In genomic region chr6:99588618-99589289, GRCh38 we compare ENCODE assay signal across 1 cellular context.
TF ChIP-seq lines count a peak whose summit lies in the region.

No MANE protein-coding gene starts in this region.

TF ChIP-seq in HepG2, 621 proteins besides CTCF, POLR2A, EP300 and RAD21 (continued from another document and continues in another):
- no peak for TF ChIP-seq ZBTB40 (IDR thresholded peaks at IDR 0.05)
- TF ChIP-seq ZBTB40 (CRISPR knock-in tag; IDR thresholded peaks at IDR 0.05) = peak; percentile 40; the same call in 1 of the 2 replicates
- no peak for TF ChIP-seq ZNF589 (CRISPR knock-in tag; conservative IDR thresholded peaks at IDR 0.05)
- TF ChIP-seq ZMYM4 (CRISPR knock-in tag; IDR thresholded peaks at IDR 0.05) = peak; percentile 38; the same call in 1 of the 2 replicates
- TF ChIP-seq BRCA1 (CRISPR knock-in tag; IDR thresholded peaks at IDR 0.05) = no peak
- TF ChIP-seq SOX13 (IDR thresholded peaks at IDR 0.05) = no peak
- no peak for TF ChIP-seq SOX13 (CRISPR knock-in tag; conservative IDR thresholded peaks at IDR 0.05 in 1 of 2, IDR thresholded peaks at IDR 0.05 in 1 of 2)
- peak; percentile 62 for TF ChIP-seq ZFY (CRISPR knock-in tag; IDR thresholded peaks at IDR 0.05)
- no peak for TF ChIP-seq XBP1 (CRISPR knock-in tag; IDR thresholded peaks at IDR 0.05)
- TF ChIP-seq SCMH1 (CRISPR knock-in tag; IDR thresholded peaks at IDR 0.05; ENCODE audit: borderline replicate concordance) = no peak
- TF ChIP-seq BHLHE40 (IDR thresholded peaks at IDR 0.05; ENCODE audit: low read length) = no peak
- TF ChIP-seq SRY (CRISPR knock-in tag; IDR thresholded peaks at IDR 0.05) = 0 out of 2 replicates have a peak, but pooled peaks have one; percentile 25
- TF ChIP-seq ZFP82 (CRISPR knock-in tag; IDR thresholded peaks at IDR 0.05; ENCODE audit: borderline replicate concordance) = no peak
- peak; percentile 60 for TF ChIP-seq XRCC5 (optimal IDR thresholded peaks at IDR 0.05; ENCODE audit: low read length)
- TF ChIP-seq ZNF142 (CRISPR knock-in tag; IDR thresholded peaks at IDR 0.05) = peak; percentile 65; the same call in 1 of the 2 replicates
- no peak for TF ChIP-seq AFF4 (CRISPR knock-in tag; IDR thresholded peaks at IDR 0.05)
- no peak for TF ChIP-seq ZNF747 (CRISPR knock-in tag; IDR thresholded peaks at IDR 0.05; ENCODE audit: borderline replicate concordance)
- 0 out of 2 replicates have a peak, but pooled peaks have one; percentile 24 for TF ChIP-seq ZBTB7B (CRISPR knock-in tag; IDR thresholded peaks at IDR 0.05)
- 0 out of 2 replicates have a peak, but pooled peaks have one; percentile 23 for TF ChIP-seq ZNF580 (CRISPR knock-in tag; IDR thresholded peaks at IDR 0.05; ENCODE audit: borderline replicate concordance, low read depth)
- no peak for TF ChIP-seq ZNF672 (CRISPR knock-in tag; IDR thresholded peaks at IDR 0.05)
- no peak for TF ChIP-seq KDM6A (CRISPR knock-in tag; IDR thresholded peaks at IDR 0.05; ENCODE audit: low read depth)
- peak; percentile 57; the same call in 1 of the 2 replicates for TF ChIP-seq KDM5B (CRISPR knock-in tag; IDR thresholded peaks at IDR 0.05; ENCODE audit: borderline replicate concordance)
- TF ChIP-seq ISX (CRISPR knock-in tag; conservative IDR thresholded peaks at IDR 0.05) = no peak
- 0 out of 2 replicates have a peak, but pooled peaks have one; percentile 21 for TF ChIP-seq ATF2 (CRISPR knock-in tag; IDR thresholded peaks at IDR 0.05)
- peak; percentile 45; the same call in 1 of the 2 replicates for TF ChIP-seq ZNF768 (CRISPR knock-in tag; IDR thresholded peaks at IDR 0.05)
- peak; percentile 70; the same call in 1 of the 2 replicates for TF ChIP-seq ZFP91 (CRISPR knock-in tag; IDR thresholded peaks at IDR 0.05; ENCODE audit: borderline replicate concordance)
- TF ChIP-seq ZSCAN22 (CRISPR knock-in tag; IDR thresholded peaks at IDR 0.05) = no peak
- no peak for TF ChIP-seq CBX2 (IDR thresholded peaks at IDR 0.05; ENCODE audit: low read depth, low read length)
- TF ChIP-seq CBX2 (CRISPR knock-in tag; IDR thresholded peaks at IDR 0.05; ENCODE audit: low read depth) = no peak; the same call in 1 of the 2 replicates
- peak; percentile 50; the same call in 1 of the 2 replicates for TF ChIP-seq ZGPAT (CRISPR knock-in tag; IDR thresholded peaks at IDR 0.05)
- no peak for TF ChIP-seq ZNF17 (CRISPR knock-in tag; IDR thresholded peaks at IDR 0.05)
